5 cellular contexts compared by ENCODE assay signal in the genomic region with DNA sequence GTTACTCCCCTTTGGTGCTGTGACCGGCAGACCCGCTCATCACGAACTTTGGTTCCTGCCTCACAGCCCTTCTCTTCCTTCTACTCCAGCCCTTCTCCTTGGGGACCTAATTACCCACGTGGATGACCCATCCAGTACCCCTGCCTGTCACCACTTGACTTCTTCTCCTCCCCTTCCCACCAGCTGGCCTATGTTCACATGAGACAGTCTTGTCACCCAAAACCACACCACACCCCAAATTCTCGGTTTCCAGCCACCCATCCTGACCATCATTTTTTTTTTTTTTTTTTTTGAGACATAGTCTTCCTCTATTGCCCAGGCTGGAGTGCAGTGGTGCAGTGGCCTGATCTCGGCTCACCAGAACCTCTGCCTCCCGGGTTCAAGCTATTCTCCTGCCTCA. TPM values are rescaled to one million over a fixed set of nuclear protein-coding genes. Genes with fewer than 3 reads are reported as not detected.
"Had no signal": no experiment of that assay in that cellular context is flagged by ENCODE, and none has a peak within 500 bp of the region (broad histone marks: within the 10 kb centered on the region; RNA-seq: fewer than 3 reads in every experiment).

No MANE protein-coding gene starts in this region.

RNA-seq across cellular contexts. Expression of a gene that starts 56.5 kb away (rescaled TPM):
- total RNA-seq: mesothelial cell of epicardium, myocyte, neural crest cell, right lobe of liver, smooth muscle cell had no signal
- polyA plus RNA-seq: smooth muscle cell had no signal
